1 cellular context compared by ENCODE assay signal in the genomic region with DNA sequence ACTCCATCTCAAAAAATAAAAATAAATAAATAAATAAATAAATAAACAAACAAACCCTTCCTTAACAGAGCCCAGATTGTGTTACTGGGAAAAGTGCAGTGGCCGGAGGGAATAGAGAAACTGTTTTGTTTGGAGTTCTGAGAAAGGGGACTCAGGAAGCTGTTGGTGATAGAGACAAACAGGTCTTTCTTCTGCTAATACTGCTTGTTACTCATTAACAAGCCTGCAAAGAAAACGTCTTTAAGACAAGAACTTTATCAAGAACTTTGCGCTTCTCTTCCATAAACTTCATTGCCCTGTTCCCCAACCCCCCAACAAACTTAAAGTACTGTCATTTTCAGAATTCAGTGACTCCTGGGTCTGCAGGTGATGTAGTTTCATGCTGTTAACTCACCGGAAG.
TF ChIP-seq lines count a peak whose summit lies in the region.

No MANE protein-coding gene starts in this region.

TF ChIP-seq in HepG2, 621 proteins besides CTCF, POLR2A, EP300 and RAD21 (continued from another document and continues in another):
- TF ChIP-seq, protein P1, sequence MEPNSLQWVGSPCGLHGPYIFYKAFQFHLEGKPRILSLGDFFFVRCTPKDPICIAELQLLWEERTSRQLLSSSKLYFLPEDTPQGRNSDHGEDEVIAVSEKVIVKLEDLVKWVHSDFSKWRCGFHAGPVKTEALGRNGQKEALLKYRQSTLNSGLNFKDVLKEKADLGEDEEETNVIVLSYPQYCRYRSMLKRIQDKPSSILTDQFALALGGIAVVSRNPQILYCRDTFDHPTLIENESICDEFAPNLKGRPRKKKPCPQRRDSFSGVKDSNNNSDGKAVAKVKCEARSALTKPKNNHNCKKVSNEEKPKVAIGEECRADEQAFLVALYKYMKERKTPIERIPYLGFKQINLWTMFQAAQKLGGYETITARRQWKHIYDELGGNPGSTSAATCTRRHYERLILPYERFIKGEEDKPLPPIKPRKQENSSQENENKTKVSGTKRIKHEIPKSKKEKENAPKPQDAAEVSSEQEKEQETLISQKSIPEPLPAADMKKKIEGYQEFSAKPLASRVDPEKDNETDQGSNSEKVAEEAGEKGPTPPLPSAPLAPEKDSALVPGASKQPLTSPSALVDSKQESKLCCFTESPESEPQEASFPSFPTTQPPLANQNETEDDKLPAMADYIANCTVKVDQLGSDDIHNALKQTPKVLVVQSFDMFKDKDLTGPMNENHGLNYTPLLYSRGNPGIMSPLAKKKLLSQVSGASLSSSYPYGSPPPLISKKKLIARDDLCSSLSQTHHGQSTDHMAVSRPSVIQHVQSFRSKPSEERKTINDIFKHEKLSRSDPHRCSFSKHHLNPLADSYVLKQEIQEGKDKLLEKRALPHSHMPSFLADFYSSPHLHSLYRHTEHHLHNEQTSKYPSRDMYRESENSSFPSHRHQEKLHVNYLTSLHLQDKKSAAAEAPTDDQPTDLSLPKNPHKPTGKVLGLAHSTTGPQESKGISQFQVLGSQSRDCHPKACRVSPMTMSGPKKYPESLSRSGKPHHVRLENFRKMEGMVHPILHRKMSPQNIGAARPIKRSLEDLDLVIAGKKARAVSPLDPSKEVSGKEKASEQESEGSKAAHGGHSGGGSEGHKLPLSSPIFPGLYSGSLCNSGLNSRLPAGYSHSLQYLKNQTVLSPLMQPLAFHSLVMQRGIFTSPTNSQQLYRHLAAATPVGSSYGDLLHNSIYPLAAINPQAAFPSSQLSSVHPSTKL (CRISPR knock-in tag; IDR thresholded peaks at IDR 0.05) = peak; percentile 46; the same call in 1 of the 2 replicates
- no peak for TF ChIP-seq RELA (CRISPR knock-in tag; IDR thresholded peaks at IDR 0.05)
- TF ChIP-seq, protein P2, sequence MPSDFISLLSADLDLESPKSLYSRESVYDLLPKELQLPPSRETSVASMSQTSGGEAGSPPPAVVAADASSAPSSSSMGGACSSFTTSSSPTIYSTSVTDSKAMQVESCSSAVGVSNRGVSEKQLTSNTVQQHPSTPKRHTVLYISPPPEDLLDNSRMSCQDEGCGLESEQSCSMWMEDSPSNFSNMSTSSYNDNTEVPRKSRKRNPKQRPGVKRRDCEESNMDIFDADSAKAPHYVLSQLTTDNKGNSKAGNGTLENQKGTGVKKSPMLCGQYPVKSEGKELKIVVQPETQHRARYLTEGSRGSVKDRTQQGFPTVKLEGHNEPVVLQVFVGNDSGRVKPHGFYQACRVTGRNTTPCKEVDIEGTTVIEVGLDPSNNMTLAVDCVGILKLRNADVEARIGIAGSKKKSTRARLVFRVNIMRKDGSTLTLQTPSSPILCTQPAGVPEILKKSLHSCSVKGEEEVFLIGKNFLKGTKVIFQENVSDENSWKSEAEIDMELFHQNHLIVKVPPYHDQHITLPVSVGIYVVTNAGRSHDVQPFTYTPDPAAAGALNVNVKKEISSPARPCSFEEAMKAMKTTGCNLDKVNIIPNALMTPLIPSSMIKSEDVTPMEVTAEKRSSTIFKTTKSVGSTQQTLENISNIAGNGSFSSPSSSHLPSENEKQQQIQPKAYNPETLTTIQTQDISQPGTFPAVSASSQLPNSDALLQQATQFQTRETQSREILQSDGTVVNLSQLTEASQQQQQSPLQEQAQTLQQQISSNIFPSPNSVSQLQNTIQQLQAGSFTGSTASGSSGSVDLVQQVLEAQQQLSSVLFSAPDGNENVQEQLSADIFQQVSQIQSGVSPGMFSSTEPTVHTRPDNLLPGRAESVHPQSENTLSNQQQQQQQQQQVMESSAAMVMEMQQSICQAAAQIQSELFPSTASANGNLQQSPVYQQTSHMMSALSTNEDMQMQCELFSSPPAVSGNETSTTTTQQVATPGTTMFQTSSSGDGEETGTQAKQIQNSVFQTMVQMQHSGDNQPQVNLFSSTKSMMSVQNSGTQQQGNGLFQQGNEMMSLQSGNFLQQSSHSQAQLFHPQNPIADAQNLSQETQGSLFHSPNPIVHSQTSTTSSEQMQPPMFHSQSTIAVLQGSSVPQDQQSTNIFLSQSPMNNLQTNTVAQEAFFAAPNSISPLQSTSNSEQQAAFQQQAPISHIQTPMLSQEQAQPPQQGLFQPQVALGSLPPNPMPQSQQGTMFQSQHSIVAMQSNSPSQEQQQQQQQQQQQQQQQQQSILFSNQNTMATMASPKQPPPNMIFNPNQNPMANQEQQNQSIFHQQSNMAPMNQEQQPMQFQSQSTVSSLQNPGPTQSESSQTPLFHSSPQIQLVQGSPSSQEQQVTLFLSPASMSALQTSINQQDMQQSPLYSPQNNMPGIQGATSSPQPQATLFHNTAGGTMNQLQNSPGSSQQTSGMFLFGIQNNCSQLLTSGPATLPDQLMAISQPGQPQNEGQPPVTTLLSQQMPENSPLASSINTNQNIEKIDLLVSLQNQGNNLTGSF (CRISPR knock-in tag; IDR thresholded peaks at IDR 0.05) = no peak
- peak; percentile 38; the same call in 1 of the 2 replicates for TF ChIP-seq ZNF281 (CRISPR knock-in tag; IDR thresholded peaks at IDR 0.05; ENCODE audit: borderline replicate concordance)
- TF ChIP-seq SKIL (CRISPR knock-in tag; IDR thresholded peaks at IDR 0.05; ENCODE audit: borderline replicate concordance) = no peak
- TF ChIP-seq ISL2 (CRISPR knock-in tag; IDR thresholded peaks at IDR 0.05) = no peak
- no peak for TF ChIP-seq PRDM15 (CRISPR knock-in tag; IDR thresholded peaks at IDR 0.05)
- TF ChIP-seq, protein P3, sequence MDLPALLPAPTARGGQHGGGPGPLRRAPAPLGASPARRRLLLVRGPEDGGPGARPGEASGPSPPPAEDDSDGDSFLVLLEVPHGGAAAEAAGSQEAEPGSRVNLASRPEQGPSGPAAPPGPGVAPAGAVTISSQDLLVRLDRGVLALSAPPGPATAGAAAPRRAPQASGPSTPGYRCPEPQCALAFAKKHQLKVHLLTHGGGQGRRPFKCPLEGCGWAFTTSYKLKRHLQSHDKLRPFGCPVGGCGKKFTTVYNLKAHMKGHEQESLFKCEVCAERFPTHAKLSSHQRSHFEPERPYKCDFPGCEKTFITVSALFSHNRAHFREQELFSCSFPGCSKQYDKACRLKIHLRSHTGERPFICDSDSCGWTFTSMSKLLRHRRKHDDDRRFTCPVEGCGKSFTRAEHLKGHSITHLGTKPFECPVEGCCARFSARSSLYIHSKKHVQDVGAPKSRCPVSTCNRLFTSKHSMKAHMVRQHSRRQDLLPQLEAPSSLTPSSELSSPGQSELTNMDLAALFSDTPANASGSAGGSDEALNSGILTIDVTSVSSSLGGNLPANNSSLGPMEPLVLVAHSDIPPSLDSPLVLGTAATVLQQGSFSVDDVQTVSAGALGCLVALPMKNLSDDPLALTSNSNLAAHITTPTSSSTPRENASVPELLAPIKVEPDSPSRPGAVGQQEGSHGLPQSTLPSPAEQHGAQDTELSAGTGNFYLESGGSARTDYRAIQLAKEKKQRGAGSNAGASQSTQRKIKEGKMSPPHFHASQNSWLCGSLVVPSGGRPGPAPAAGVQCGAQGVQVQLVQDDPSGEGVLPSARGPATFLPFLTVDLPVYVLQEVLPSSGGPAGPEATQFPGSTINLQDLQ (CRISPR knock-in tag; IDR thresholded peaks at IDR 0.05) = no peak
- peak; percentile 38 for TF ChIP-seq GATAD2A (CRISPR knock-in tag; IDR thresholded peaks at IDR 0.05)
- no peak for TF ChIP-seq SOX6 (IDR thresholded peaks at IDR 0.05)
- peak; percentile 28; the same call in 1 of the 2 replicates for TF ChIP-seq SOX6 (CRISPR knock-in tag; IDR thresholded peaks at IDR 0.05)
- TF ChIP-seq ELF3 (CRISPR knock-in tag; IDR thresholded peaks at IDR 0.05) = 0 out of 2 replicates have a peak, but pooled peaks have one; percentile 29
- peak; percentile 54 for TF ChIP-seq PAXIP1 (CRISPR knock-in tag; conservative IDR thresholded peaks at IDR 0.05)
